Comparison of ENCODE assay signal across 11 cellular contexts in the genomic region with DNA sequence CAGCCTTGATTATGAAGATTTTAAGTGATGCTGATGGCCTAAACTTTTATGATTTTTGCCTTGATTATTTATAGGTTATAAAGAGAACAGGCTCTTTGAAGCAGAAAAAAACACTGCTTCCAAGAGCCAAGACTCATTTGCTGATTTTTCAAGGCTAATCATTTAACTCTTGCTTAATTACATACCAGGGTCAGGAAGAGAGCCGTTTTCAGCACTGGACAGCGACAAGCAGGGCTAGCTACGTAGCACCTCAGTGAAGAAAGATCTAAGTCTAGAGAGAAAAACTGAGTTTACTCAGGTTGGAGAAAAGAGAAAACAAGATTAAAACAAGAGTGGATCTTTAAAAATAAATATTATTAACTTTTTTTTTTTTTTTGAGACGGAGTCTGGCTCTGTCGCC.
DNase-seq lines count a peak whose midpoint lies in the region; ATAC-seq and TF ChIP-seq lines count a peak whose summit lies in the region.
"Had no signal": no experiment of that assay in that cellular context is flagged by ENCODE, and none has a peak within 500 bp of the region (broad histone marks: within the 10 kb centered on the region; RNA-seq: fewer than 3 reads in every experiment).

No MANE protein-coding gene starts in this region.

- H3K4me1 ChIP-seq in Caco-2, result no peaks in the 10 kb centered on the region
- no peaks in the 10 kb centered on the region for H3K4me1 ChIP-seq in adipocyte (ENCODE audit: control insufficient read depth, insufficient read depth, low read length)
- H3K4me1 ChIP-seq: tibial artery had no signal

- TF ChIP-seq CTCF in Caco-2 (IDR thresholded peaks at IDR 0.05; ENCODE audit: insufficient read depth in 1 of 2, low read depth in 1 of 2, low read length in 1 of 2, severe bottlenecking in 1 of 2, unreplicated experiment in 1 of 2), result no peak

- no TSS peak for BruUV-seq in Caco-2 (replicated peaks; lab: Mats Ljungman, UMichigan)

- no peak overlapping the region for H3K9ac ChIP-seq in adipocyte (ENCODE audit: low read length)

- POLR2A ChIA-PET in Caco-2 (lab: Charles Lee), result no interaction called here

- ATAC-seq in HG03442 (IDR thresholded peaks at IDR 0.05; ENCODE audit: unreplicated experiment) (no peak), HG03108 (IDR thresholded peaks at IDR 0.05; ENCODE audit: unreplicated experiment) (no peak)

- H3K4me3 ChIP-seq in Caco-2 (ENCODE audit: low read depth, low read length) (no peak overlapping the region), adipocyte (ENCODE audit: low read length) (no peak overlapping the region)
- H3K4me3 ChIP-seq: tibial artery had no signal

- H3K4me1 Mint-ChIP-seq in Caco-2 (ENCODE audit: low read depth, unreplicated experiment), result no peaks in the 10 kb centered on the region
- no peaks in the 10 kb centered on the region for H3K4me1 Mint-ChIP-seq in activated T-cell treated with anti-CD3 and anti-CD28 coated beads, Interleukin-2, amount 50 U/mL, for 24 hours (ENCODE audit: low read depth)

- H3K9me3 ChIP-seq in Caco-2 (no peaks in the 10 kb centered on the region), adipocyte (ENCODE audit: control insufficient read depth, low read length) (no peaks in the 10 kb centered on the region)
- H3K9me3 ChIP-seq: tibial artery had no signal

- CTCF ChIA-PET in Caco-2 (lab: Charles Lee), result no interaction called here

- H3K36me3 Mint-ChIP-seq in Caco-2 (ENCODE audit: insufficient read depth, unreplicated experiment), result no peaks in the 10 kb centered on the region
- H3K36me3 Mint-ChIP-seq in activated T-cell treated with anti-CD3 and anti-CD28 coated beads, Interleukin-2, amount 50 U/mL, for 24 hours (ENCODE audit: low read depth), result no peaks in the 10 kb centered on the region

- no peak overlapping the region for H3K4me3 Mint-ChIP-seq in Caco-2 (ENCODE audit: unreplicated experiment)
- no peak overlapping the region for H3K4me3 Mint-ChIP-seq in activated T-cell treated with anti-CD3 and anti-CD28 coated beads, Interleukin-2, amount 50 U/mL, for 24 hours

- peaks cover 7% of the 10 kb centered on the region for H3K27me3 Mint-ChIP-seq in Caco-2 (ENCODE audit: insufficient read depth, unreplicated experiment)
- H3K27me3 Mint-ChIP-seq in activated T-cell treated with anti-CD3 and anti-CD28 coated beads, Interleukin-2, amount 50 U/mL, for 24 hours, result peaks cover 31% of the 10 kb centered on the region

- TF ChIP-seq EP300 in Ishikawa (IDR thresholded peaks at IDR 0.05; ENCODE audit: borderline replicate concordance), result no peak

- H3K9me3 Mint-ChIP-seq in Caco-2 (ENCODE audit: unreplicated experiment), result no peaks in the 10 kb centered on the region
- peaks cover 2% of the 10 kb centered on the region for H3K9me3 Mint-ChIP-seq in activated T-cell treated with anti-CD3 and anti-CD28 coated beads, Interleukin-2, amount 50 U/mL, for 24 hours

- TF ChIP-seq RAD21 in Ishikawa (IDR thresholded peaks at IDR 0.05; ENCODE audit: low read depth), result no peak

- intact Hi-C loops in Caco-2 (cut with micrococcal nuclease; ENCODE audit: unreplicated experiment), result no loop called here

- peak; percentile 80 to 81 for DNase-seq in Caco-2
- DNase-seq in adipocyte (ENCODE audit: low read depth), result peak; percentile 46
- peak; percentile 44 for DNase-seq in kidney glomerular epithelial cell (lab: John Stamatoyannopoulos, UW)
- DNase-seq in NCI-H446 treated with DMSO at 0.1 percent for 48 hours (lab: John Stamatoyannopoulos, UW), result no peak
- no peak for DNase-seq in activated T-cell treated with anti-CD3 and anti-CD28 coated beads, Interleukin-2, amount 50 U/mL, for 24 hours
- DNase-seq: NCI-H69, retina, tibial artery had no signal

- no peaks in the 10 kb centered on the region for H3K27me3 ChIP-seq in Caco-2 (replicated peaks; ENCODE audit: control insufficient read depth, insufficient read depth, low read length)
- peaks cover 6% of the 10 kb centered on the region for H3K27me3 ChIP-seq in adipocyte (replicated peaks; ENCODE audit: control insufficient read depth, insufficient read depth, low read length)
- H3K27me3 ChIP-seq: tibial artery had no signal

- no peaks in the 10 kb centered on the region for H3K36me3 ChIP-seq in Caco-2 (ENCODE audit: control insufficient read depth, insufficient read depth, low read length)
- no peaks in the 10 kb centered on the region for H3K36me3 ChIP-seq in adipocyte (ENCODE audit: control insufficient read depth, insufficient read depth, low read length, severe bottlenecking)
- H3K36me3 ChIP-seq: tibial artery had no signal

- H3K27ac Mint-ChIP-seq in Caco-2 (ENCODE audit: unreplicated experiment), result no peak overlapping the region
- no peak overlapping the region for H3K27ac Mint-ChIP-seq in activated T-cell treated with anti-CD3 and anti-CD28 coated beads, Interleukin-2, amount 50 U/mL, for 24 hours

TF ChIP-seq in Ishikawa, 13 proteins besides CTCF, POLR2A, EP300 and RAD21:
- TF ChIP-seq, protein P1, sequence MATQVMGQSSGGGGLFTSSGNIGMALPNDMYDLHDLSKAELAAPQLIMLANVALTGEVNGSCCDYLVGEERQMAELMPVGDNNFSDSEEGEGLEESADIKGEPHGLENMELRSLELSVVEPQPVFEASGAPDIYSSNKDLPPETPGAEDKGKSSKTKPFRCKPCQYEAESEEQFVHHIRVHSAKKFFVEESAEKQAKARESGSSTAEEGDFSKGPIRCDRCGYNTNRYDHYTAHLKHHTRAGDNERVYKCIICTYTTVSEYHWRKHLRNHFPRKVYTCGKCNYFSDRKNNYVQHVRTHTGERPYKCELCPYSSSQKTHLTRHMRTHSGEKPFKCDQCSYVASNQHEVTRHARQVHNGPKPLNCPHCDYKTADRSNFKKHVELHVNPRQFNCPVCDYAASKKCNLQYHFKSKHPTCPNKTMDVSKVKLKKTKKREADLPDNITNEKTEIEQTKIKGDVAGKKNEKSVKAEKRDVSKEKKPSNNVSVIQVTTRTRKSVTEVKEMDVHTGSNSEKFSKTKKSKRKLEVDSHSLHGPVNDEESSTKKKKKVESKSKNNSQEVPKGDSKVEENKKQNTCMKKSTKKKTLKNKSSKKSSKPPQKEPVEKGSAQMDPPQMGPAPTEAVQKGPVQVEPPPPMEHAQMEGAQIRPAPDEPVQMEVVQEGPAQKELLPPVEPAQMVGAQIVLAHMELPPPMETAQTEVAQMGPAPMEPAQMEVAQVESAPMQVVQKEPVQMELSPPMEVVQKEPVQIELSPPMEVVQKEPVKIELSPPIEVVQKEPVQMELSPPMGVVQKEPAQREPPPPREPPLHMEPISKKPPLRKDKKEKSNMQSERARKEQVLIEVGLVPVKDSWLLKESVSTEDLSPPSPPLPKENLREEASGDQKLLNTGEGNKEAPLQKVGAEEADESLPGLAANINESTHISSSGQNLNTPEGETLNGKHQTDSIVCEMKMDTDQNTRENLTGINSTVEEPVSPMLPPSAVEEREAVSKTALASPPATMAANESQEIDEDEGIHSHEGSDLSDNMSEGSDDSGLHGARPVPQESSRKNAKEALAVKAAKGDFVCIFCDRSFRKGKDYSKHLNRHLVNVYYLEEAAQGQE (IDR thresholded peaks at IDR 0.05; ENCODE audit: low read depth), result peak; percentile 91
- TF ChIP-seq FOXM1 (IDR thresholded peaks at IDR 0.05; ENCODE audit: borderline replicate concordance, low read depth), result no peak
TF ChIP-seq in Ishikawa: peak in this region for 1.

Comparison
In these comparisons a context has a peak if more than half of its experiments do, and no peak if none do; other contexts are left out.
1. DNase-seq: peak in Caco-2 (2 of 2), adipocyte (single experiment) and kidney glomerular epithelial cell (single experiment); none in NCI-H446 treated with DMSO at 0.1 percent for 48 hours (single experiment) and activated T-cell treated with anti-CD3 and anti-CD28 coated beads, Interleukin-2, amount 50 U/mL, for 24 hours (single experiment).